8 cellular contexts compared by ENCODE assay signal in genomic region chr12:45727994-45728624, GRCh38. TPM values are rescaled to one million over a fixed set of nuclear protein-coding genes. Genes with fewer than 3 reads are reported as not detected.
DNase-seq lines count a peak whose midpoint lies in the region; ATAC-seq and TF ChIP-seq lines count a peak whose summit lies in the region.

No MANE protein-coding gene starts in this region.

- peaks cover 0 to 22% (median 3%) of the 10 kb centered on the region in 11 experiments; a peak in 11 of 22 replicates for H3K36me3 ChIP-seq in BLaER1 treated with 17β-estradiol and CSF1 and Interleukin-3, amounts not matched to agents 10 nM and 100 nM
- peaks cover 0 to 1% of the 10 kb centered on the region in 2 experiments; a peak in 1 of 4 replicates for H3K36me3 ChIP-seq in HCT116 (ENCODE audit: control insufficient read depth in 1 of 2, insufficient read depth in 2 of 2, low read length in 2 of 2)

- H2AFZ ChIP-seq in HCT116 (ENCODE audit: low read depth, low read length, poor library complexity, severe bottlenecking): peak overlapping the region; percentile 12

- no peaks in the 10 kb centered on the region for H3K9me3 ChIP-seq in BLaER1 treated with 17β-estradiol and CSF1 and Interleukin-3, amounts not matched to agents 10 nM and 100 nM (replicated peaks in 1 of 11)
- H3K9me3 ChIP-seq in HCT116 (ENCODE audit: control insufficient read depth in 1 of 2, insufficient read depth in 1 of 2, low read depth in 1 of 2, low read length in 2 of 2): no peaks in the 10 kb centered on the region

- no peaks in the 10 kb centered on the region for H3K9me3 Mint-ChIP-seq in activated naive CD8-positive, alpha-beta T cell (ENCODE audit: low read depth)
- H3K9me3 Mint-ChIP-seq in stimulated activated naive CD8-positive, alpha-beta T cell treated with anti-CD3 and anti-CD28 coated beads, Interleukin-15, amount 100 ng/mL, for 72 hours: no peaks in the 10 kb centered on the region

- peak overlapping the region; percentile 67 to 94 (median 87) for H3K4me2 ChIP-seq in BLaER1 treated with 17β-estradiol and CSF1 and Interleukin-3, amounts not matched to agents 10 nM and 100 nM
- H3K4me2 ChIP-seq in HCT116 (ENCODE audit: low read length): peak overlapping the region; percentile 80

- H3K4me1 Mint-ChIP-seq in activated naive CD8-positive, alpha-beta T cell (ENCODE audit: low read depth): peaks cover 37% of the 10 kb centered on the region
- H3K4me1 Mint-ChIP-seq in stimulated activated naive CD8-positive, alpha-beta T cell treated with anti-CD3 and anti-CD28 coated beads, Interleukin-15, amount 100 ng/mL, for 72 hours: peaks cover 12% of the 10 kb centered on the region

- TSS peak; percentile 19 for BruUV-seq in HCT116 (replicated peaks; lab: Mats Ljungman, UMichigan)

- POLR2A ChIA-PET in HCT116 (lab: Charles Lee): interaction anchor here (0.6 to 1.9 kb wide), 5 partner anchors 14 to 262 kb away, joined by 3 to 6 read pairs (median 3); partner anchors contain the start of gene SCAF11

- intact Hi-C loops in HCT116 (cut with micrococcal nuclease): loop anchor here (2.0 to 10.0 kb wide), 6 partner anchors 186 to 597 kb away; partner anchors contain the start of gene SCAF11

- no peaks in the 10 kb centered on the region for H3K27me3 Mint-ChIP-seq in activated naive CD8-positive, alpha-beta T cell
- no peaks in the 10 kb centered on the region for H3K27me3 Mint-ChIP-seq in stimulated activated naive CD8-positive, alpha-beta T cell treated with anti-CD3 and anti-CD28 coated beads, Interleukin-15, amount 100 ng/mL, for 72 hours

- H3K79me2 ChIP-seq in HCT116 (ENCODE audit: insufficient read depth, low read length): peaks cover 72% of the 10 kb centered on the region

- RAD21 ChIA-PET in HCT116 (lab: Charles Lee; ENCODE audit: low non-redundant PET in 1 of 2, low total read pairs in 2 of 2, uncharacterized antibody in 2 of 2, unreplicated experiment in 2 of 2): no interaction called here

- no peak for TF ChIP-seq RAD21 in HCT116 (IDR thresholded peaks at IDR 0.05; ENCODE audit: low read depth)

- no peaks in the 10 kb centered on the region for H3K27me3 ChIP-seq in BLaER1 treated with 17β-estradiol and CSF1 and Interleukin-3, amounts not matched to agents 10 nM and 100 nM
- no peaks in the 10 kb centered on the region for H3K27me3 ChIP-seq in HCT116 (ENCODE audit: insufficient read depth, low read length)

- DNase-seq in HCT116 (ENCODE audit: low read depth, low spot score): no peak
- peak; percentile 25 for DNase-seq in iris pigment epithelial cell (ENCODE audit: low read depth)
- DNase-seq in stimulated activated naive CD8-positive, alpha-beta T cell treated with anti-CD3 and anti-CD28 coated beads, Interleukin-15, amount 100 ng/mL, for 72 hours: no peak
- no peak for DNase-seq in NK-92 treated with Interleukin-12 subunit alpha and Interleukin-12 subunit beta, amount 100 ng/mL, for 24 hours (lab: John Stamatoyannopoulos, UW)

- CTCF ChIA-PET in HCT116 (lab: Charles Lee): interaction anchor here (0.6 to 2.7 kb wide), 7 partner anchors 12 to 262 kb away, joined by 3 to 18 read pairs (median 4); partner anchors contain the start of gene SCAF11

- H3K4me3 Mint-ChIP-seq in activated naive CD8-positive, alpha-beta T cell: peak overlapping the region; percentile 100
- H3K4me3 Mint-ChIP-seq in stimulated activated naive CD8-positive, alpha-beta T cell treated with anti-CD3 and anti-CD28 coated beads, Interleukin-15, amount 100 ng/mL, for 72 hours: peak overlapping the region; percentile 100

- peak overlapping the region; percentile 96 to 100 (median 99) for H3K27ac ChIP-seq in BLaER1 treated with 17β-estradiol and CSF1 and Interleukin-3, amounts not matched to agents 10 nM and 100 nM
- H3K27ac ChIP-seq in HCT116 (ENCODE audit: low read depth, low read length): peak overlapping the region; percentile 94

- H3K4me1 ChIP-seq in BLaER1 treated with 17β-estradiol and CSF1 and Interleukin-3, amounts not matched to agents 10 nM and 100 nM: peaks cover 0 to 35% (median 22%) of the 10 kb centered on the region in 10 experiments; a peak in 17 of 20 replicates
- H3K4me1 ChIP-seq in HCT116 (ENCODE audit: control insufficient read depth in 1 of 2, insufficient read depth in 2 of 2, low read length in 2 of 2): peaks cover 11 to 31% of the 10 kb centered on the region in 2 experiments; a peak in 3 of 4 replicates

- TF ChIP-seq POLR2A in HCT116 (IDR thresholded peaks at IDR 0.05; ENCODE audit: borderline replicate concordance, extremely low read depth, insufficient read depth, insufficient read length): no peak

- no peaks in the 10 kb centered on the region for H3K9me2 ChIP-seq in HCT116 (ENCODE audit: insufficient read depth)

- H3K36me3 Mint-ChIP-seq in activated naive CD8-positive, alpha-beta T cell: peaks cover 3% of the 10 kb centered on the region

- peak overlapping the region; percentile 81 to 98 (median 93) for H3K4me3 ChIP-seq in BLaER1 treated with 17β-estradiol and CSF1 and Interleukin-3, amounts not matched to agents 10 nM and 100 nM
- H3K4me3 ChIP-seq in HCT116 (replicated peaks in 1 of 2; ENCODE audit: low read depth in 1 of 2, low read length in 2 of 2): peak overlapping the region; percentile 84 to 85

- peak overlapping the region; percentile 96 to 100 (median 99) for H3K9ac ChIP-seq in BLaER1 treated with 17β-estradiol and CSF1 and Interleukin-3, amounts not matched to agents 10 nM and 100 nM
- H3K9ac ChIP-seq in HCT116 (ENCODE audit: low read length): peak overlapping the region; percentile 82

- ATAC-seq in HCT116: no peak
- ATAC-seq in stimulated activated naive CD8-positive, alpha-beta T cell treated with anti-CD3 and anti-CD28 coated beads, Interleukin-15, amount 100 ng/mL, for 72 hours: no peak
- no peak for ATAC-seq in HG03442 (IDR thresholded peaks at IDR 0.05; ENCODE audit: unreplicated experiment)
- ATAC-seq in HG02798 (IDR thresholded peaks at IDR 0.05; ENCODE audit: poor library complexity, unreplicated experiment): no peak

- TF ChIP-seq CTCF in HCT116 (IDR thresholded peaks at IDR 0.05 in 2 of 3, conservative IDR thresholded peaks at IDR 0.05 in 1 of 3; ENCODE audit: borderline replicate concordance in 1 of 3, insufficient read depth in 1 of 3, low read depth in 2 of 3, low read length in 2 of 3): no peak

- peak overlapping the region; percentile 98 for H3K27ac Mint-ChIP-seq in activated naive CD8-positive, alpha-beta T cell
- peak overlapping the region; percentile 100 for H3K27ac Mint-ChIP-seq in stimulated activated naive CD8-positive, alpha-beta T cell treated with anti-CD3 and anti-CD28 coated beads, Interleukin-15, amount 100 ng/mL, for 72 hours

- peaks cover 0 to 36% (median 17%) of the 10 kb centered on the region in 11 experiments; a peak in 13 of 22 replicates for H4K20me1 ChIP-seq in BLaER1 treated with 17β-estradiol and CSF1 and Interleukin-3, amounts not matched to agents 10 nM and 100 nM
- no peaks in the 10 kb centered on the region for H4K20me1 ChIP-seq in HCT116 (ENCODE audit: insufficient read depth)

TF ChIP-seq in HCT116, 20 proteins besides CTCF, POLR2A, EP300 and RAD21 (continues in another document):
- TF ChIP-seq ZNF274 (IDR thresholded peaks at IDR 0.05; ENCODE audit: low read depth, low read length): no peak
- TF ChIP-seq REST (IDR thresholded peaks at IDR 0.05; ENCODE audit: low read depth): no peak
- no peak for TF ChIP-seq EGR1 (IDR thresholded peaks at IDR 0.05; ENCODE audit: low read depth)
- no peak for TF ChIP-seq ELF1 (IDR thresholded peaks at IDR 0.05; ENCODE audit: borderline replicate concordance, low read depth)
- no peak for TF ChIP-seq YY1 (IDR thresholded peaks at IDR 0.05; ENCODE audit: extremely low read depth, insufficient replicate concordance, low read depth, low read length)
- no peak for TF ChIP-seq SIN3A (IDR thresholded peaks at IDR 0.05; ENCODE audit: low read depth)
- TF ChIP-seq SP1 (IDR thresholded peaks at IDR 0.05; ENCODE audit: low read depth): no peak
- no peak for TF ChIP-seq JUND (IDR thresholded peaks at IDR 0.05)
- TF ChIP-seq FOSL1 (IDR thresholded peaks at IDR 0.05; ENCODE audit: low read depth): no peak

RNA-seq across cellular contexts. Expression of gene ARID2, which starts 1.4 kb away (rescaled TPM):
- total RNA-seq in HCT116 (2021; ENCODE audit: unreplicated experiment): 30.5 TPM
- polyA plus RNA-seq in HCT116 (2012): 8.6 and 10.6 TPM in 2 replicates
